Comparison of ENCODE assay signal across 12 cellular contexts in genomic region chrX:154827194-154827593, GRCh38. TPM values are rescaled to one million over a fixed set of nuclear protein-coding genes. Genes with fewer than 3 reads are reported as not detected.
DNase-seq lines count a peak whose midpoint lies in the region; ATAC-seq, FAIRE-seq and TF ChIP-seq lines count a peak whose summit lies in the region.
"Had no signal": no experiment of that assay in that cellular context is flagged by ENCODE, and none has a peak within 500 bp of the region (broad histone marks: within the 10 kb centered on the region; RNA-seq: fewer than 3 reads in every experiment).

No MANE protein-coding gene starts in this region.

- no peak overlapping the region for H3K4me3 ChIP-seq in HepG2 (replicated peaks in 1 of 3; ENCODE audit: insufficient read depth in 1 of 3, low read depth in 2 of 3, low read length in 3 of 3)
- H3K4me3 ChIP-seq in right lobe of liver: no peak overlapping the region
- no peak overlapping the region for H3K4me3 ChIP-seq in OCI-LY1 (ENCODE audit: low read depth, low read length, poor library complexity, severe bottlenecking)
- H3K4me3 ChIP-seq in thyroid gland (replicated peaks in 1 of 3): no peak overlapping the region

- in situ Hi-C loops in HepG2 (cut with HindIII; ENCODE audit: extremely low pct_ligation_motif_present, low pct_unique_long_range_greater_than_20kb): loop anchor here (25.0 kb wide), 1 partner anchor 240 kb away; the partner anchor contains the start of gene CTAG1A

- no peak overlapping the region for H3K4me2 ChIP-seq in HepG2 (ENCODE audit: low read depth, low read length)
- H3K4me2 ChIP-seq in OCI-LY1 (ENCODE audit: low read length): peak overlapping the region; percentile 39; the same call in 1 of the 2 replicates

- DNase-seq in HepG2 (ENCODE audit: low spot score) (no peak), right lobe of liver (no peak), thyroid gland (no peak), NCI-H69 (lab: John Stamatoyannopoulos, UW) (no peak), SHP77 treated with DMSO at 0.1 percent for 48 hours (lab: John Stamatoyannopoulos, UW) (no peak), ecto neural progenitor cell (ENCODE audit: low spot score) (no peak)
- DNase-seq: dermis blood vessel endothelial cell, NCI-H2029 had no signal

- H3K9ac ChIP-seq in HepG2 (ENCODE audit: insufficient read depth, low read depth, low read length) (no peak overlapping the region), OCI-LY1 (ENCODE audit: low read length) (no peak overlapping the region; the same call in 1 of the 2 replicates)

- no peak for ATAC-seq in HepG2
- no peak for ATAC-seq in right lobe of liver
- ATAC-seq in HG02759 (IDR thresholded peaks at IDR 0.05; ENCODE audit: unreplicated experiment): peak; percentile 25

- H3F3A ChIP-seq in OCI-LY1 (ENCODE audit: insufficient read depth, low read length): no peaks in the 10 kb centered on the region

- FAIRE-seq in HepG2 (lab: Jason Lieb, UNC): no peak

- H3K9me2 ChIP-seq in OCI-LY1 (ENCODE audit: low read depth, low read length): no peaks in the 10 kb centered on the region

- H4K20me1 ChIP-seq in HepG2 (ENCODE audit: insufficient read depth, low read length) (no peaks in the 10 kb centered on the region), OCI-LY1 (ENCODE audit: insufficient read depth, low read length) (no peaks in the 10 kb centered on the region)

- BruUV-seq in HepG2 (replicated peaks; lab: Mats Ljungman, UMichigan): no TSS peak

- intact Hi-C loops in HepG2 (cut with micrococcal nuclease; ENCODE audit: unreplicated experiment) (no loop called here), right lobe of liver (cut with DNase I) (no loop called here), thyroid gland (cut with DNase I) (no loop called here)

- H3K9me3 ChIP-seq in HepG2 (ENCODE audit: low read length) (no peaks in the 10 kb centered on the region), right lobe of liver (no peaks in the 10 kb centered on the region), OCI-LY1 (ENCODE audit: low read length) (no peaks in the 10 kb centered on the region), thyroid gland (no peaks in the 10 kb centered on the region)

- H2AFZ ChIP-seq in HepG2 (ENCODE audit: low read length) (no peak overlapping the region), OCI-LY1 (ENCODE audit: low read length) (no peak overlapping the region)

- H3K27ac ChIP-seq in HepG2 (ENCODE audit: extremely low read length, insufficient read depth, low read length) (no peak overlapping the region), right lobe of liver (no peak overlapping the region), OCI-LY1 (ENCODE audit: low read depth, low read length, poor library complexity, severe bottlenecking) (no peak overlapping the region), thyroid gland (no peak overlapping the region)
- H3K27ac ChIP-seq: HL-60 had no signal

- no peak for TF ChIP-seq RAD21 in HepG2 (CRISPR knock-in tag; IDR thresholded peaks at IDR 0.05)

- 40% methylated on average over 1 of the region's 1 CpG for WGBS in HepG2 (ENCODE audit: low lambda C conversion rate)
- 50% methylated on average over 1 of the region's 1 CpG for WGBS in right lobe of liver (ENCODE audit: insufficient coverage, low coverage, low lambda C conversion rate, missing lambda C conversion rate)
- WGBS in thyroid gland, 2 donors: 33 to 100% methylated on average over 1 of the region's 1 CpG

- H3K27me3 ChIP-seq in HepG2 (ENCODE audit: control insufficient read depth in 1 of 2, insufficient read depth in 2 of 2, low read length in 2 of 2) (no peaks in the 10 kb centered on the region), right lobe of liver (no peaks in the 10 kb centered on the region), OCI-LY1 (ENCODE audit: insufficient read depth, low read length) (no peaks in the 10 kb centered on the region), thyroid gland (no peaks in the 10 kb centered on the region)

- no peak for TF ChIP-seq CTCF in HepG2 (CRISPR knock-in tag; IDR thresholded peaks at IDR 0.05)
- no peak for TF ChIP-seq CTCF in right lobe of liver (IDR thresholded peaks at IDR 0.05)
- no peak for TF ChIP-seq CTCF in OCI-LY1 (IDR thresholded peaks at IDR 0.05; ENCODE audit: low read length)
- TF ChIP-seq CTCF in thyroid gland (IDR thresholded peaks at IDR 0.05): no peak

- TF ChIP-seq EP300 in HepG2 (IDR thresholded peaks at IDR 0.05; ENCODE audit: low read depth in 2 of 2, low read length in 2 of 2) (no peak), HepG2 (CRISPR knock-in tag; IDR thresholded peaks at IDR 0.05; ENCODE audit: borderline replicate concordance) (no peak)

- POLR2A ChIA-PET in HepG2 (lab: Yijun Ruan, JAX): no interaction called here

- TF ChIP-seq POLR2A in HepG2 (IDR thresholded peaks at IDR 0.05; ENCODE audit: insufficient read depth in 1 of 2, low read depth in 2 of 2, low read length in 2 of 2) (no peak), right lobe of liver (IDR thresholded peaks at IDR 0.05) (no peak), thyroid gland (IDR thresholded peaks at IDR 0.05) (no peak)

- H3K36me3 ChIP-seq in HepG2 (replicated peaks in 1 of 2; ENCODE audit: control insufficient read depth in 1 of 2, insufficient read depth in 2 of 2, low read length in 2 of 2): no peaks in the 10 kb centered on the region
- no peaks in the 10 kb centered on the region for H3K36me3 ChIP-seq in right lobe of liver
- H3K36me3 ChIP-seq in OCI-LY1 (ENCODE audit: insufficient read depth, low read length): no peaks in the 10 kb centered on the region
- no peaks in the 10 kb centered on the region for H3K36me3 ChIP-seq in thyroid gland

- no peaks in the 10 kb centered on the region for H3K79me2 ChIP-seq in HepG2 (ENCODE audit: insufficient read depth, low read length)
- H3K79me2 ChIP-seq in OCI-LY1 (ENCODE audit: insufficient read depth, low read length): no peaks in the 10 kb centered on the region

- CTCF ChIA-PET in HepG2 (lab: Yijun Ruan, JAX; ENCODE audit: low intra/inter-chr PET ratio, low total read pairs): no interaction called here

- H3K4me1 ChIP-seq in HepG2 (ENCODE audit: insufficient read depth, low read length): no peaks in the 10 kb centered on the region
- H3K4me1 ChIP-seq in right lobe of liver: no peaks in the 10 kb centered on the region
- peaks cover 10% of the 10 kb centered on the region for H3K4me1 ChIP-seq in OCI-LY1 (ENCODE audit: insufficient read depth, low read length, severe bottlenecking)
- no peaks in the 10 kb centered on the region for H3K4me1 ChIP-seq in thyroid gland

RNA-seq across cellular contexts. Expression of gene SMIM9, which starts 7.3 kb away (rescaled TPM):
- total RNA-seq in HepG2 (2016; rRNA removed; fragmentation: Illumina TruSeq; extraction: Trizol) (not detected in 2 replicates), right lobe of liver (not detected), thyroid gland (not detected)
- not detected in 2 replicates for total RNA-seq in HepG2 (2016; cell fraction: cytosol; rRNA removed; fragmentation: Illumina TruSeq; extraction: Trizol; ENCODE audit: low read depth)
- total RNA-seq in HepG2 (2016; cell fraction: insoluble cytoplasmic fraction; rRNA removed; fragmentation: Illumina TruSeq; extraction: Trizol): not detected in 2 replicates
- total RNA-seq in HepG2 (2016; cell fraction: membrane; rRNA removed; fragmentation: Illumina TruSeq; extraction: Trizol): not detected in 2 replicates
- not detected in 2 replicates for total RNA-seq in HepG2 (2016; cell fraction: nucleus; rRNA removed; fragmentation: Illumina TruSeq; extraction: Trizol)
- polyA plus RNA-seq in HepG2 (2011; rRNA removed): not detected in 2 replicates
- not detected in 2 replicates for polyA plus RNA-seq in HepG2 (2011; cell fraction: cytosol; rRNA removed)
- not detected in 2 replicates for polyA plus RNA-seq in HepG2 (2011; cell fraction: nucleus; rRNA removed)
- polyA plus RNA-seq in HepG2 (2012): not detected in 2 replicates
- not detected in 2 replicates for polyA plus RNA-seq in HepG2 (2016; cell fraction: cytosol; fragmentation: Illumina TruSeq; extraction: Trizol; ENCODE audit: low read depth)
- not detected in 2 replicates for polyA plus RNA-seq in HepG2 (2016; cell fraction: insoluble cytoplasmic fraction; fragmentation: Illumina TruSeq; extraction: Trizol; ENCODE audit: low read depth)
- polyA plus RNA-seq in HepG2 (2016; cell fraction: membrane; fragmentation: Illumina TruSeq; extraction: Trizol; ENCODE audit: low read depth): not detected in 2 replicates
- not detected in 2 replicates for polyA plus RNA-seq in HepG2 (2016; cell fraction: nucleus; fragmentation: Illumina TruSeq; extraction: Trizol; ENCODE audit: insufficient read depth, low read depth)
- polyA minus RNA-seq in HepG2 (2011; rRNA and poly(A)+ RNA removed; ENCODE audit: low replicate concordance): not detected in 2 replicates
- not detected in 2 replicates for polyA minus RNA-seq in HepG2 (2011; cell fraction: cytosol; rRNA and poly(A)+ RNA removed)
- not detected in 2 replicates for polyA minus RNA-seq in HepG2 (2011; cell fraction: nucleus; rRNA and poly(A)+ RNA removed)
- total RNA-seq: dermis blood vessel endothelial cell, neural crest cell had no signal

RNA-seq across cellular contexts. Expression of gene MPP1, which starts 21.9 kb away (rescaled TPM):
- 8.1 and 9.4 TPM in 2 replicates for total RNA-seq in HepG2 (2016; rRNA removed; fragmentation: Illumina TruSeq; extraction: Trizol)
- 4.6 and 5.9 TPM in 2 replicates for total RNA-seq in HepG2 (2016; cell fraction: cytosol; rRNA removed; fragmentation: Illumina TruSeq; extraction: Trizol; ENCODE audit: low read depth)
- 8.7 and 9.1 TPM in 2 replicates for total RNA-seq in HepG2 (2016; cell fraction: insoluble cytoplasmic fraction; rRNA removed; fragmentation: Illumina TruSeq; extraction: Trizol)
- 5.0 and 5.5 TPM in 2 replicates for total RNA-seq in HepG2 (2016; cell fraction: membrane; rRNA removed; fragmentation: Illumina TruSeq; extraction: Trizol)
- 6.6 and 7.1 TPM in 2 replicates for total RNA-seq in HepG2 (2016; cell fraction: nucleus; rRNA removed; fragmentation: Illumina TruSeq; extraction: Trizol)
- 7.0 and 7.8 TPM in 2 replicates for polyA plus RNA-seq in HepG2 (2011; rRNA removed)
- polyA plus RNA-seq in HepG2 (2011; cell fraction: cytosol; rRNA removed): 6.1 and 6.4 TPM in 2 replicates
- 12.9 and 14.5 TPM in 2 replicates for polyA plus RNA-seq in HepG2 (2011; cell fraction: nucleus; rRNA removed)
- 13.1 and 19.8 TPM in 2 replicates for polyA plus RNA-seq in HepG2 (2012)
- polyA plus RNA-seq in HepG2 (2016; cell fraction: cytosol; fragmentation: Illumina TruSeq; extraction: Trizol; ENCODE audit: low read depth): 2.6 and 2.9 TPM in 2 replicates
- 8.3 and 8.9 TPM in 2 replicates for polyA plus RNA-seq in HepG2 (2016; cell fraction: insoluble cytoplasmic fraction; fragmentation: Illumina TruSeq; extraction: Trizol; ENCODE audit: low read depth)
- polyA plus RNA-seq in HepG2 (2016; cell fraction: membrane; fragmentation: Illumina TruSeq; extraction: Trizol; ENCODE audit: low read depth): 3.6 and 3.7 TPM in 2 replicates
- polyA plus RNA-seq in HepG2 (2016; cell fraction: nucleus; fragmentation: Illumina TruSeq; extraction: Trizol; ENCODE audit: insufficient read depth, low read depth): 14.1 and 14.8 TPM in 2 replicates
- polyA minus RNA-seq in HepG2 (2011; rRNA and poly(A)+ RNA removed; ENCODE audit: low replicate concordance): 5.9 and 9.9 TPM in 2 replicates
- polyA minus RNA-seq in HepG2 (2011; cell fraction: cytosol; rRNA and poly(A)+ RNA removed): 4.9 and 6.3 TPM in 2 replicates
- 9.2 and 13.4 TPM in 2 replicates for polyA minus RNA-seq in HepG2 (2011; cell fraction: nucleus; rRNA and poly(A)+ RNA removed)
- 10 to 100 TPM; 20.2 to 51.7 (median 32.5) TPM for total RNA-seq in right lobe of liver
- 10 to 100 TPM; 26.8 to 47.3 (median 28.8) TPM for total RNA-seq in thyroid gland

RNA-seq across cellular contexts. Expression of gene F8A1, which starts 59.0 kb away (rescaled TPM):
- total RNA-seq in HepG2 (2016; rRNA removed; fragmentation: Illumina TruSeq; extraction: Trizol) (5.0 and 5.4 TPM in 2 replicates), right lobe of liver (10 to 100 TPM; 13.1 to 24.7 (median 17.6) TPM), thyroid gland (10 to 100 TPM in 2 of 4 donors, 1 to 10 TPM in 1, not detected in 1; 1.1 to 34.3 (median 13.3) TPM)
- 2.8 and 3.4 TPM in 2 replicates for total RNA-seq in HepG2 (2016; cell fraction: cytosol; rRNA removed; fragmentation: Illumina TruSeq; extraction: Trizol; ENCODE audit: low read depth)
- 3.8 and 4.0 TPM in 2 replicates for total RNA-seq in HepG2 (2016; cell fraction: insoluble cytoplasmic fraction; rRNA removed; fragmentation: Illumina TruSeq; extraction: Trizol)
- 4.8 and 5.6 TPM in 2 replicates for total RNA-seq in HepG2 (2016; cell fraction: membrane; rRNA removed; fragmentation: Illumina TruSeq; extraction: Trizol)
- total RNA-seq in HepG2 (2016; cell fraction: nucleus; rRNA removed; fragmentation: Illumina TruSeq; extraction: Trizol): 1.5 and 3.2 TPM in 2 replicates
- 3.6 and 3.9 TPM in 2 replicates for polyA plus RNA-seq in HepG2 (2011; rRNA removed)
- 3.1 and 3.5 TPM in 2 replicates for polyA plus RNA-seq in HepG2 (2011; cell fraction: cytosol; rRNA removed)
- polyA plus RNA-seq in HepG2 (2011; cell fraction: nucleus; rRNA removed): 2.3 and 3.0 TPM in 2 replicates
- 6.2 and 10.2 TPM in 2 replicates for polyA plus RNA-seq in HepG2 (2012)
- polyA plus RNA-seq in HepG2 (2016; cell fraction: cytosol; fragmentation: Illumina TruSeq; extraction: Trizol; ENCODE audit: low read depth): 10.3 and 11.1 TPM in 2 replicates
- polyA plus RNA-seq in HepG2 (2016; cell fraction: insoluble cytoplasmic fraction; fragmentation: Illumina TruSeq; extraction: Trizol; ENCODE audit: low read depth): 18.6 and 20.7 TPM in 2 replicates
- 15.2 and 15.9 TPM in 2 replicates for polyA plus RNA-seq in HepG2 (2016; cell fraction: membrane; fragmentation: Illumina TruSeq; extraction: Trizol; ENCODE audit: low read depth)
- 13.2 and 13.5 TPM in 2 replicates for polyA plus RNA-seq in HepG2 (2016; cell fraction: nucleus; fragmentation: Illumina TruSeq; extraction: Trizol; ENCODE audit: insufficient read depth, low read depth)
- polyA minus RNA-seq in HepG2 (2011; rRNA and poly(A)+ RNA removed; ENCODE audit: low replicate concordance): 3.0 and 5.8 TPM in 2 replicates
- 3.5 and 3.7 TPM in 2 replicates for polyA minus RNA-seq in HepG2 (2011; cell fraction: cytosol; rRNA and poly(A)+ RNA removed)
- polyA minus RNA-seq in HepG2 (2011; cell fraction: nucleus; rRNA and poly(A)+ RNA removed): 1.7 and 2.6 TPM in 2 replicates
